ENCODE assay signal across 11 cellular contexts in genomic region chr1:169584483-169585144, GRCh38. TPM values are rescaled to one million over a fixed set of nuclear protein-coding genes. Genes with fewer than 3 reads are reported as not detected.
A peak's percentile ranks its signal among the peaks of the same experiment; 100 is the strongest.
DNase-seq lines count a peak whose midpoint lies in the region.
"Had no signal": no experiment of that assay in that cellular context is flagged by ENCODE, and none has a peak within 500 bp of the region (broad histone marks: within the 10 kb centered on the region; RNA-seq: fewer than 3 reads in every experiment).

No MANE protein-coding gene starts in this region.

- no peaks in the 10 kb centered on the region for H3K9me3 Mint-ChIP-seq in immature natural killer cell
- H3K9me3 Mint-ChIP-seq: central memory CD8-positive, alpha-beta T cell; H9 had no signal

- peaks cover 23% of the 10 kb centered on the region for H3K4me1 ChIP-seq in mononuclear cell (ENCODE audit: insufficient read depth, low read length)

- peaks cover 1 to 5% (median 3%) of the 10 kb centered on the region in 3 donors for H3K27me3 Mint-ChIP-seq in immature natural killer cell (ENCODE audit: low read depth in 3 of 3)

- H3K9me3 ChIP-seq in mononuclear cell (ENCODE audit: low read depth, low read length) = no peaks in the 10 kb centered on the region

- DNase-seq in SIG-M5 treated with dmso at 0.1 percent for 504 hours (lab: John Stamatoyannopoulos, UW; ENCODE audit: unreplicated experiment) (peak; percentile 66), SIG-M5 (lab: John Stamatoyannopoulos, UW) (no peak), NOMO-1 (lab: John Stamatoyannopoulos, UW; ENCODE audit: unreplicated experiment in 2 of 2) (peak; percentile 26 to 66), islet precursor cell (no peak), immature natural killer cell (no peak)
- DNase-seq in activated naive CD4-positive, alpha-beta T cell treated with anti-CD3 and anti-CD28 coated beads, Interleukin-2, amount 50 U/mL, for 16 hours = peak; percentile 19
- no peak for DNase-seq in activated effector memory CD4-positive, alpha-beta T cell treated with Interleukin-2 at 50 U/mL for 16 hours
- DNase-seq: H9, NCI-H187 had no signal

- H3K4me3 ChIP-seq in mononuclear cell (ENCODE audit: low read length) = peak overlapping the region; percentile 5

- H3K4me3 Mint-ChIP-seq in immature natural killer cell = no peak overlapping the region
- H3K4me3 Mint-ChIP-seq: central memory CD8-positive, alpha-beta T cell; H9 had no signal

- peaks cover 6 to 10% of the 10 kb centered on the region in 2 donors for H3K4me1 Mint-ChIP-seq in immature natural killer cell

- H3K36me3 Mint-ChIP-seq in immature natural killer cell = no peaks in the 10 kb centered on the region

- H3K27ac Mint-ChIP-seq in immature natural killer cell = no peak overlapping the region
- H3K27ac Mint-ChIP-seq: H9 had no signal

- H3K27me3 ChIP-seq in mononuclear cell (ENCODE audit: insufficient read depth, low read length) = no peaks in the 10 kb centered on the region

RNA-seq across cellular contexts. Expression of gene F5, which starts 1.7 kb away (rescaled TPM):
- 13.9 TPM for total RNA-seq in mononuclear cell
- 1 to 10 TPM in 1 of 3 donors, under 1 TPM in 2; 0.08 to 1.3 (median 0.09) TPM for polyA plus RNA-seq in immature natural killer cell

RNA-seq across cellular contexts. Expression of gene SELP, which starts 45.3 kb away (rescaled TPM):
- 17.0 TPM for total RNA-seq in mononuclear cell
- 1 to 10 TPM in 1 of 3 donors, under 1 TPM in 1, not detected in 1; 0.66 to 1.4 TPM for polyA plus RNA-seq in immature natural killer cell
- total RNA-seq: H9 had no signal

Comparison
In these comparisons a context has a peak if more than half of its experiments do, and no peak if none do; other contexts are left out.
1. DNase-seq: peak in SIG-M5 treated with dmso at 0.1 percent for 504 hours (single experiment), NOMO-1 (2 of 2) and activated naive CD4-positive, alpha-beta T cell treated with anti-CD3 and anti-CD28 coated beads, Interleukin-2, amount 50 U/mL, for 16 hours (single experiment); none in SIG-M5 (single experiment), activated effector memory CD4-positive, alpha-beta T cell treated with Interleukin-2 at 50 U/mL for 16 hours (single experiment), islet precursor cell (single experiment) and immature natural killer cell (0 of 3).